Comparison of ENCODE assay signal across 22 cellular contexts in the genomic region with DNA sequence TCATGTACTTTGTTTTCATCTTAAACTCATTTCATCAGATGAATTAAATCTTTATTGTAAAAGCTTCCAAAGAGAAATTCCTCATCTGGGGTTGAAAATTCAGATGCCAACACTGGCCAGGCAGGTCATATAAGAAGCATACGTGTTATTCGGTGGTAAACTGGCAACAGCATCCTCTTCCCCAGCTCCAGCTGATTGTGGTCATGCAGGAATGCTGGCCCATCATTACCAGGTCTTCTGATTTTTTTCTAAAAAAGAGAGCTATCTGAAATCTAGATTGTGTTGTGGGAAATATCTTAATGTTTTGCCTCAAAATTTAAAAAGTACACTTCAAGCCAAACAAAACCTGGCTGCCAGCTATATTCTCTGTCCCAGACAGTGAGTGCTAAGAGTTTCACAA. TPM values are rescaled to one million over a fixed set of nuclear protein-coding genes. Genes with fewer than 3 reads are reported as not detected.
DNase-seq lines count a peak whose midpoint lies in the region; ATAC-seq, FAIRE-seq and TF ChIP-seq lines count a peak whose summit lies in the region.
"Had no signal": no experiment of that assay in that cellular context is flagged by ENCODE, and none has a peak within 500 bp of the region (broad histone marks: within the 10 kb centered on the region; RNA-seq: fewer than 3 reads in every experiment).

No MANE protein-coding gene starts in this region.

- no peaks in the 10 kb centered on the region for H3K27me3 ChIP-seq in GM23338 (ENCODE audit: insufficient read depth)

- peaks cover 6% of the 10 kb centered on the region; the same call in 1 of the 2 replicates for H3K4me1 ChIP-seq in GM23338 (ENCODE audit: insufficient read depth)
- H3K4me1 ChIP-seq: A549 had no signal

- no peaks in the 10 kb centered on the region; the same call in 1 of the 2 replicates for H4K20me1 ChIP-seq in GM23338 (replicated peaks; ENCODE audit: insufficient read depth)

- ATAC-seq in GM23338 (no peak), SK-N-SH treated with all-trans-retinoic acid at 6 μM for 48 hours (peak; percentile 53), GM18520 (IDR thresholded peaks at IDR 0.05; ENCODE audit: unreplicated experiment) (no peak)
- ATAC-seq: A549 had no signal

- peak; percentile 37 for DNase-seq in AG10803 (ENCODE audit: low read depth)
- no peak for DNase-seq in GM23338 (ENCODE audit: low spot score)
- no peak for DNase-seq in osteocyte (ENCODE audit: extremely low spot score, unreplicated experiment)
- DNase-seq in HT-29 (ENCODE audit: low spot score), result no peak
- DNase-seq in urothelium cell line (ENCODE audit: low spot score), result no peak
- DNase-seq: 8988T; ACHN; C1 segment of cervical spinal cord; Calu3; CD4-positive, alpha-beta memory T cell; COR-L47; DMS53; DMS79 treated with DMSO at 0.1 percent for 48 hours; GOT3; HFFc6 had no signal

- H3K4me3 ChIP-seq in AG10803 (ENCODE audit: low read length) (no peak overlapping the region), GM23338 (no peak overlapping the region)
- H3K4me3 ChIP-seq: A549, HAP-1 had no signal

- no peaks in the 10 kb centered on the region for H3K27me3 Mint-ChIP-seq in GM23338 (ENCODE audit: insufficient read depth, low read depth, poor library complexity)
- H3K27me3 Mint-ChIP-seq in osteocyte (ENCODE audit: unreplicated experiment), result no peaks in the 10 kb centered on the region
- H3K27me3 Mint-ChIP-seq: CD4-positive, alpha-beta memory T cell had no signal

- H3K9me3 Mint-ChIP-seq in GM23338 (peaks cover 2% of the 10 kb centered on the region; the same call in 1 of the 3 replicates), osteocyte (ENCODE audit: unreplicated experiment) (no peaks in the 10 kb centered on the region)
- H3K9me3 Mint-ChIP-seq: CD4-positive, alpha-beta memory T cell; HFFc6 had no signal

- peaks cover 8% of the 10 kb centered on the region; the same call in 2 of the 3 replicates for H3K4me1 Mint-ChIP-seq in GM23338
- peaks cover 2% of the 10 kb centered on the region for H3K4me1 Mint-ChIP-seq in osteocyte (ENCODE audit: unreplicated experiment)

- H3K4me3 Mint-ChIP-seq in GM23338 (no peak overlapping the region), osteocyte (ENCODE audit: unreplicated experiment) (no peak overlapping the region)
- H3K4me3 Mint-ChIP-seq: CD4-positive, alpha-beta memory T cell; HFFc6 had no signal

- H3K4me2 ChIP-seq in GM23338, result no peak overlapping the region
- H3K4me2 ChIP-seq: A549 had no signal

- no peak overlapping the region for H2AFZ ChIP-seq in GM23338

- H3K36me3 ChIP-seq in GM23338 (ENCODE audit: insufficient read depth), result no peaks in the 10 kb centered on the region
- H3K36me3 ChIP-seq: HAP-1 had no signal

- H3K27ac Mint-ChIP-seq in GM23338 (no peak overlapping the region; the same call in 1 of the 2 replicates), osteocyte (ENCODE audit: unreplicated experiment) (peak overlapping the region; percentile 23)
- H3K27ac Mint-ChIP-seq: CD4-positive, alpha-beta memory T cell; HFFc6 had no signal

- 0 out of 2 replicates have a peak overlapping the region, but pooled peaks have one; percentile 53 for H3K27ac ChIP-seq in GM23338 (ENCODE audit: low read depth)
- H3K27ac ChIP-seq: A549 had no signal

- FAIRE-seq in urothelium cell line (lab: Jason Lieb, UNC), result no peak
- FAIRE-seq: A549, G401.6, GM12892, H54 had no signal

- no peaks in the 10 kb centered on the region for H3K79me2 ChIP-seq in GM23338 (replicated peaks; ENCODE audit: insufficient read depth)

- H3K36me3 Mint-ChIP-seq in GM23338 (ENCODE audit: low read depth) (peaks cover 2% of the 10 kb centered on the region; the same call in 2 of the 3 replicates), osteocyte (ENCODE audit: unreplicated experiment) (no peaks in the 10 kb centered on the region)
- H3K36me3 Mint-ChIP-seq: CD4-positive, alpha-beta memory T cell had no signal

- no peaks in the 10 kb centered on the region for H3K9me2 ChIP-seq in GM23338 (ENCODE audit: insufficient read depth)

- H3F3A ChIP-seq in GM23338 (replicated peaks; ENCODE audit: low read depth), result no peaks in the 10 kb centered on the region

- TF ChIP-seq CTCF in AG10803 (conservative IDR thresholded peaks at IDR 0.05; ENCODE audit: low read length) (no peak), GM23338 (conservative IDR thresholded peaks at IDR 0.05; ENCODE audit: low read depth in 2 of 2) (no peak), osteocyte (IDR thresholded peaks at IDR 0.05) (no peak)

TF ChIP-seq in GM23338, 12 proteins besides CTCF, POLR2A, EP300 and RAD21 (continues in another document):
- no peak for TF ChIP-seq EZH2 (IDR thresholded peaks at IDR 0.05; ENCODE audit: low read depth, unreplicated experiment)
- TF ChIP-seq STAT1 (IDR thresholded peaks at IDR 0.05; ENCODE audit: unreplicated experiment), result no peak

TF ChIP-seq in SK-N-SH treated with all-trans-retinoic acid at 6 μM for 48 hours, 23 proteins besides CTCF, POLR2A, EP300 and RAD21:
- TF ChIP-seq OSR1 (CRISPR knock-in tag; IDR thresholded peaks at IDR 0.05), result no peak
- no peak for TF ChIP-seq TCF4 (CRISPR knock-in tag; IDR thresholded peaks at IDR 0.05; ENCODE audit: borderline replicate concordance)
- TF ChIP-seq, protein P1, sequence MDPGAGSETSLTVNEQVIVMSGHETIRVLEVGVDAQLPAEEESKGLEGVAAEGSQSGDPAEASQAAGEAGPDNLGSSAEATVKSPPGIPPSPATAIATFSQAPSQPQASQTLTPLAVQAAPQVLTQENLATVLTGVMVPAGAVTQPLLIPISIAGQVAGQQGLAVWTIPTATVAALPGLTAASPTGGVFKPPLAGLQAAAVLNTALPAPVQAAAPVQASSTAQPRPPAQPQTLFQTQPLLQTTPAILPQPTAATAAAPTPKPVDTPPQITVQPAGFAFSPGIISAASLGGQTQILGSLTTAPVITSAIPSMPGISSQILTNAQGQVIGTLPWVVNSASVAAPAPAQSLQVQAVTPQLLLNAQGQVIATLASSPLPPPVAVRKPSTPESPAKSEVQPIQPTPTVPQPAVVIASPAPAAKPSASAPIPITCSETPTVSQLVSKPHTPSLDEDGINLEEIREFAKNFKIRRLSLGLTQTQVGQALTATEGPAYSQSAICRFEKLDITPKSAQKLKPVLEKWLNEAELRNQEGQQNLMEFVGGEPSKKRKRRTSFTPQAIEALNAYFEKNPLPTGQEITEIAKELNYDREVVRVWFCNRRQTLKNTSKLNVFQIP (CRISPR knock-in tag; IDR thresholded peaks at IDR 0.05; ENCODE audit: borderline replicate concordance, low read depth), result no peak
- TF ChIP-seq BACH2 (CRISPR knock-in tag; IDR thresholded peaks at IDR 0.05; ENCODE audit: borderline replicate concordance), result no peak
- TF ChIP-seq PATZ1 (CRISPR knock-in tag; IDR thresholded peaks at IDR 0.05; ENCODE audit: borderline replicate concordance), result no peak
- no peak for TF ChIP-seq ISL1 (CRISPR knock-in tag; IDR thresholded peaks at IDR 0.05)
- no peak for TF ChIP-seq TSHZ2 (CRISPR knock-in tag; IDR thresholded peaks at IDR 0.05)
- no peak for TF ChIP-seq ZNF8 (CRISPR knock-in tag; IDR thresholded peaks at IDR 0.05)
- no peak for TF ChIP-seq ESRRG (CRISPR knock-in tag; IDR thresholded peaks at IDR 0.05)
- TF ChIP-seq ARNTL (CRISPR knock-in tag; IDR thresholded peaks at IDR 0.05; ENCODE audit: borderline replicate concordance, low read depth), result no peak
- no peak for TF ChIP-seq TOX (CRISPR knock-in tag; IDR thresholded peaks at IDR 0.05; ENCODE audit: borderline replicate concordance)
- TF ChIP-seq ZC3H10 (CRISPR knock-in tag; IDR thresholded peaks at IDR 0.05), result no peak
- TF ChIP-seq SNAI2 (CRISPR knock-in tag; IDR thresholded peaks at IDR 0.05), result no peak
- TF ChIP-seq ZNF70 (CRISPR knock-in tag; IDR thresholded peaks at IDR 0.05), result no peak
- TF ChIP-seq CSDC2 (CRISPR knock-in tag; IDR thresholded peaks at IDR 0.05), result no peak
- TF ChIP-seq ZNF565 (CRISPR knock-in tag; conservative IDR thresholded peaks at IDR 0.05; ENCODE audit: low read depth), result no peak

RNA-seq across cellular contexts. Expression of gene ARFGAP2, which starts 53.6 kb away (rescaled TPM):
- 111 and 122 TPM in 2 replicates for total RNA-seq in GM23338 (2014; rRNA removed; shearing (Covaris generic))
- polyA plus RNA-seq in GM23338 (2016; fragmentation: Nextera tagmentation; extraction: Ambion mirVana), result 24.2 and 25.6 TPM in 2 replicates
- total RNA-seq in osteocyte, result 73.4 and 77.4 TPM in 2 replicates
- 162 and 181 TPM in 2 replicates for total RNA-seq in HT-29 (2014; rRNA removed; shearing (Covaris generic))
